ENCODE assay signal across 9 cellular contexts in the genomic region with DNA sequence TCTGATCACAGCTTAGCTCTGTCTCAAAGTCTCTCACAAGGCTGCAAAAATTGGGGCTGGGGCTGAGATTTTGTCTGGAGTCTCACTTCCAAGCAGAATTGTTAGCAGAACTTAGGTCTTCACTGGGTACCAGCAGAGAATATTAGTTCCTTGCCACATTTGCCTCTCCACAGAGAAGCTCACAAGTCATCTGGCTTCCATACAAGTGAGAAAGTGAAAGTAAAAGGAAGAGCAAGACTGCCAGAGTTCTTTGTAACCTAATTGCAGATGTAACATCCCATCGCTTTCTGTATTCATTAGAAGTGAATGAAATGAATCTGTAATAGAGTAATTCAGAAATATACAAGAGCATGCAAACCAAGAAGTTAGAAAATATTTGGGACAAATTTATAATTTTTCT.
DNase-seq lines count a peak whose midpoint lies in the region; ATAC-seq lines count a peak whose summit lies in the region.
"Had no signal": no experiment of that assay in that cellular context is flagged by ENCODE, and none has a peak within 500 bp of the region (broad histone marks: within the 10 kb centered on the region; RNA-seq: fewer than 3 reads in every experiment).

No MANE protein-coding gene starts in this region.

- H3K27ac ChIP-seq in naive thymus-derived CD4-positive, alpha-beta T cell (ENCODE audit: low read depth, low read length): no peak overlapping the region

- CTCF ChIA-PET in naive thymus-derived CD4-positive, alpha-beta T cell (lab: Charles Lee): no interaction called here

- H3K4me3 Mint-ChIP-seq in naive thymus-derived CD4-positive, alpha-beta T cell: no peak overlapping the region
- H3K4me3 Mint-ChIP-seq: IgD-negative memory B cell had no signal

- no peaks in the 10 kb centered on the region for H3K36me3 Mint-ChIP-seq in naive thymus-derived CD4-positive, alpha-beta T cell
- H3K36me3 Mint-ChIP-seq: IgD-negative memory B cell had no signal

- no peaks in the 10 kb centered on the region for H3K4me1 Mint-ChIP-seq in naive thymus-derived CD4-positive, alpha-beta T cell
- H3K4me1 Mint-ChIP-seq: IgD-negative memory B cell had no signal

- POLR2A ChIA-PET in naive thymus-derived CD4-positive, alpha-beta T cell (lab: Charles Lee): no interaction called here

- peak overlapping the region in 1 of 9 donors; percentile 23 for H3K27ac Mint-ChIP-seq in naive thymus-derived CD4-positive, alpha-beta T cell
- H3K27ac Mint-ChIP-seq: IgD-negative memory B cell had no signal

- no peaks in the 10 kb centered on the region for H3K27me3 ChIP-seq in naive thymus-derived CD4-positive, alpha-beta T cell (ENCODE audit: control insufficient read depth in 2 of 2, insufficient read depth in 2 of 2, low read length in 2 of 2)

- peak; percentile 88 for ATAC-seq in HG02588 (IDR thresholded peaks at IDR 0.05; ENCODE audit: unreplicated experiment)
- ATAC-seq in naive thymus-derived CD4-positive, alpha-beta T cell: no peak

- H3K9me3 ChIP-seq in naive thymus-derived CD4-positive, alpha-beta T cell (ENCODE audit: control insufficient read depth in 2 of 3, low read length in 3 of 3): no peaks in the 10 kb centered on the region

- intact Hi-C loops in naive thymus-derived CD4-positive, alpha-beta T cell (cut with micrococcal nuclease): no loop called here

- H3K9me3 Mint-ChIP-seq in naive thymus-derived CD4-positive, alpha-beta T cell: peaks cover 0 to 19% (median 0%) of the 10 kb centered on the region in 11 donors

- H3K4me1 ChIP-seq in naive thymus-derived CD4-positive, alpha-beta T cell (ENCODE audit: control insufficient read depth in 2 of 2, insufficient read depth in 2 of 2, low read length in 2 of 2): no peaks in the 10 kb centered on the region

- H3K36me3 ChIP-seq in naive thymus-derived CD4-positive, alpha-beta T cell (ENCODE audit: control insufficient read depth in 2 of 3, insufficient read depth in 3 of 3, low read length in 3 of 3): no peaks in the 10 kb centered on the region

- no peak overlapping the region for H3K4me3 ChIP-seq in naive thymus-derived CD4-positive, alpha-beta T cell (ENCODE audit: low read length)

- no peaks in the 10 kb centered on the region for H3K27me3 Mint-ChIP-seq in naive thymus-derived CD4-positive, alpha-beta T cell
- H3K27me3 Mint-ChIP-seq: IgD-negative memory B cell had no signal

- DNase-seq in Ammon's horn (ENCODE audit: low spot score) (peak; percentile 50), OCI-M1 (lab: John Stamatoyannopoulos, UW) (peak; percentile 83), inferior parietal cortex (ENCODE audit: extremely low spot score) (peak; percentile 64)
- no peak for DNase-seq in stimulated activated CD4-positive, alpha-beta T cell treated with anti-CD3 and anti-CD28 coated beads, Interleukin-4, amount 100 ng/mL, for 1 hour
- DNase-seq in activated CD4-positive, alpha-beta T cell treated with anti-CD3 and anti-CD28 coated beads for 4 hours: no peak
- no peak for DNase-seq in naive thymus-derived CD4-positive, alpha-beta T cell
- no peak for DNase-seq in activated CD4-positive, alpha-beta T cell treated with anti-CD3 and anti-CD28 coated beads for 48 hours

Comparison
In these comparisons a context has a peak if more than half of its experiments do, and no peak if none do; other contexts are left out.
1. DNase-seq: peak in Ammon's horn (single experiment), OCI-M1 (single experiment) and inferior parietal cortex (single experiment); none in stimulated activated CD4-positive, alpha-beta T cell treated with anti-CD3 and anti-CD28 coated beads, Interleukin-4, amount 100 ng/mL, for 1 hour (single experiment), activated CD4-positive, alpha-beta T cell treated with anti-CD3 and anti-CD28 coated beads for 4 hours (0 of 2), naive thymus-derived CD4-positive, alpha-beta T cell (0 of 9) and activated CD4-positive, alpha-beta T cell treated with anti-CD3 and anti-CD28 coated beads for 48 hours (single experiment).